ENCODE assay signal across 8 cellular contexts in genomic region chr1:171251741-171252300, GRCh38. TPM values are rescaled to one million over a fixed set of nuclear protein-coding genes. Genes with fewer than 3 reads are reported as not detected.
DNase-seq lines count a peak whose midpoint lies in the region; ATAC-seq, FAIRE-seq and TF ChIP-seq lines count a peak whose summit lies in the region.

No MANE protein-coding gene starts in this region.

- 13 to 17% methylated on average over 14 of the region's 14 CpGs for WGBS in sigmoid colon, 2 donors

- peak; percentile 25 for ATAC-seq in GM19467 (IDR thresholded peaks at IDR 0.05; ENCODE audit: unreplicated experiment)
- peak; percentile 49 to 51 for ATAC-seq in left cardiac atrium
- ATAC-seq in GM18519 (IDR thresholded peaks at IDR 0.05; ENCODE audit: low FRiP score, unreplicated experiment): no peak

- no peak for TF ChIP-seq POLR2A in sigmoid colon (IDR thresholded peaks at IDR 0.05)

- TF ChIP-seq CTCF in D721Med (IDR thresholded peaks at IDR 0.05; ENCODE audit: insufficient read depth, missing control alignments) (peak; percentile 79), sigmoid colon (IDR thresholded peaks at IDR 0.05) (no peak)

- no peaks in the 10 kb centered on the region for H3K4me1 Mint-ChIP-seq in activated naive CD4-positive, alpha-beta T cell treated with anti-CD3 and anti-CD28 coated beads for 36 hours (ENCODE audit: low read depth)

- no peak for FAIRE-seq in D721Med (lab: Jason Lieb, UNC)

- no peaks in the 10 kb centered on the region for H3K36me3 Mint-ChIP-seq in activated naive CD4-positive, alpha-beta T cell treated with anti-CD3 and anti-CD28 coated beads for 36 hours (ENCODE audit: low read depth)

- CTCF ChIA-PET in activated naive CD4-positive, alpha-beta T cell treated with anti-CD3 and anti-CD28 coated beads for 36 hours (lab: Charles Lee): interaction anchor here (1.3 to 8.3 kb wide), 2 partner anchors 61 to 218 kb away, joined by 3 to 96 read pairs; partner anchors contain the start of gene FMO4

- H3K27ac Mint-ChIP-seq in activated naive CD4-positive, alpha-beta T cell treated with anti-CD3 and anti-CD28 coated beads for 36 hours: no peak overlapping the region

- peaks cover 0 to 8% (median 0%) of the 10 kb centered on the region in 4 donors for H3K4me1 ChIP-seq in sigmoid colon

- peaks cover 38% of the 10 kb centered on the region for H3K27me3 Mint-ChIP-seq in activated naive CD4-positive, alpha-beta T cell treated with anti-CD3 and anti-CD28 coated beads for 36 hours (ENCODE audit: low read depth)

- peak; percentile 32 for DNase-seq in D721Med (ENCODE audit: insufficient read length, low spot score)
- DNase-seq in NCI-H187 treated with DMSO at 0.1 percent for 48 hours (lab: John Stamatoyannopoulos, UW): peak; percentile 28
- DNase-seq in activated naive CD4-positive, alpha-beta T cell treated with anti-CD3 and anti-CD28 coated beads for 36 hours: peak; percentile 50
- peak; percentile 41 for DNase-seq in left cardiac atrium
- no peak for DNase-seq in sigmoid colon
- DNase-seq in occipital lobe (lab: John Stamatoyannopoulos, UW): no peak

- peaks cover 0 to 29% (median 26%) of the 10 kb centered on the region in 3 donors for H3K27me3 ChIP-seq in sigmoid colon

- intact Hi-C loops in activated naive CD4-positive, alpha-beta T cell treated with anti-CD3 and anti-CD28 coated beads for 36 hours (cut with micrococcal nuclease): loop anchor here (1.0 kb wide), 1 partner anchor 62 kb away; the partner anchor contains the start of gene FMO4
- intact Hi-C loops in left cardiac atrium (cut with DNase I): loop anchor here in 1 of 2 donors (5.0 kb wide), 1 partner anchor 60 kb away; the partner anchor contains the start of gene FMO4
- intact Hi-C loops in sigmoid colon (cut with DNase I): no loop called here

- H3K4me3 Mint-ChIP-seq in activated naive CD4-positive, alpha-beta T cell treated with anti-CD3 and anti-CD28 coated beads for 36 hours: peak overlapping the region; percentile 77

- no peaks in the 10 kb centered on the region for H3K9me3 ChIP-seq in sigmoid colon

- peak overlapping the region; percentile 19 to 49 (median 41) for H3K4me3 ChIP-seq in sigmoid colon

- H3K36me3 ChIP-seq in sigmoid colon: no peaks in the 10 kb centered on the region

- no peaks in the 10 kb centered on the region for H3K9me3 Mint-ChIP-seq in activated naive CD4-positive, alpha-beta T cell treated with anti-CD3 and anti-CD28 coated beads for 36 hours

- H3K27ac ChIP-seq in sigmoid colon: no peak overlapping the region

- no peak for TF ChIP-seq EP300 in sigmoid colon (IDR thresholded peaks at IDR 0.05)

RNA-seq across cellular contexts. Expression of gene FMO1, which starts 3.5 kb away (rescaled TPM):
- total RNA-seq in activated naive CD4-positive, alpha-beta T cell treated with anti-CD3 and anti-CD28 coated beads for 36 hours: not detected
- total RNA-seq in left cardiac atrium (under 1 TPM in 1 of 2 donors, not detected in 1; 0.62 TPM), sigmoid colon (under 1 TPM in 3 of 4 donors, not detected in 1; 0.28 to 0.82 (median 0.36) TPM), occipital lobe (5.8 TPM)
- under 1 TPM in 2 of 3 donors, not detected in 1; 0.26 to 0.60 TPM for polyA plus RNA-seq in sigmoid colon

Comparison
In these comparisons a context has a peak if more than half of its experiments do, and no peak if none do; other contexts are left out.
1. DNase-seq: peak in D721Med (single experiment), NCI-H187 treated with DMSO at 0.1 percent for 48 hours (single experiment), activated naive CD4-positive, alpha-beta T cell treated with anti-CD3 and anti-CD28 coated beads for 36 hours (single experiment) and left cardiac atrium (single experiment); none in sigmoid colon (single experiment) and occipital lobe (single experiment).